In genomic region chr11:65040520-65041205, GRCh38 we compare ENCODE assay signal across 8 cellular contexts. TPM values are rescaled to one million over a fixed set of nuclear protein-coding genes. Genes with fewer than 3 reads are reported as not detected.
A peak's percentile ranks its signal among the peaks of the same experiment; 100 is the strongest.
DNase-seq lines count a peak whose midpoint lies in the region; ATAC-seq, FAIRE-seq and TF ChIP-seq lines count a peak whose summit lies in the region.

No MANE protein-coding gene starts in this region.

- no peak overlapping the region for H2BK12ac ChIP-seq in H1 (ENCODE audit: low read depth, low read length)
- peak overlapping the region in 1 of 2 experiments; percentile 75 for H2BK12ac ChIP-seq in mesenchymal stem cell (ENCODE audit: low read length in 2 of 2)

- H3K56ac ChIP-seq in H1 (replicated peaks; ENCODE audit: insufficient read length, low read depth, low read length): peak overlapping the region; percentile 83

- 7% methylated on average over 36 of the region's 43 CpGs; no CpG with 5 or more reads in 1 of the 2 experiments for WGBS in H1 (ENCODE audit: extremely low coverage in 1 of 2, insufficient coverage in 1 of 2, insufficient read length in 1 of 2, insufficient replicate concordance in 2 of 2, low coverage in 1 of 2, low lambda C conversion rate in 2 of 2, missing lambda C conversion rate in 1 of 2), 2 experiments
- 8% methylated on average over 30 of the region's 43 CpGs for WGBS in mesenchymal stem cell

- TF ChIP-seq EP300 in H1 (IDR thresholded peaks at IDR 0.05; ENCODE audit: borderline replicate concordance in 1 of 2, low read depth in 2 of 2, low read length in 2 of 2): no peak

- peak; percentile 66 for FAIRE-seq in H1 (lab: Jason Lieb, UNC)

- H3K9me3 ChIP-seq in H1 (ENCODE audit: insufficient read depth in 2 of 2, low read depth in 1 of 2, low read length in 1 of 2) (no peaks in the 10 kb centered on the region), mesenchymal stem cell (ENCODE audit: control insufficient read depth, low read length) (no peaks in the 10 kb centered on the region)

- H3K27me3 ChIP-seq in H1 (replicated peaks in 1 of 4; ENCODE audit: control insufficient read depth in 3 of 4, extremely low read depth in 1 of 4, insufficient read depth in 3 of 4, low read length in 3 of 4) (no peaks in the 10 kb centered on the region), mesenchymal stem cell (ENCODE audit: control insufficient read depth in 1 of 2, insufficient read depth in 1 of 2, low read length in 2 of 2) (no peaks in the 10 kb centered on the region)

- peak overlapping the region; percentile 74 for H4K5ac ChIP-seq in H1 (ENCODE audit: insufficient read length, low read depth, low read length)

- H4K20me1 ChIP-seq in H1 (replicated peaks in 1 of 2; ENCODE audit: control insufficient read depth in 1 of 2, insufficient read depth in 2 of 2, low read length in 2 of 2): peaks cover 7 to 13% of the 10 kb centered on the region in 2 experiments

- no peak overlapping the region for H2AK5ac ChIP-seq in H1 (ENCODE audit: low read depth, low read length)
- H2AK5ac ChIP-seq in mesenchymal stem cell (ENCODE audit: low read length, severe bottlenecking): no peak overlapping the region

- POLR2A ChIA-PET in H1 (lab: Charles Lee; ENCODE audit: partially characterized antibody): interaction anchor here (1.0 to 3.5 kb wide), 18 partner anchors 8 to 230 kb away, joined by 3 to 10 read pairs (median 4); partner anchors contain the start of genes ARL2, CDCA5, MEN1 and SNX15

- no peaks in the 10 kb centered on the region; the same call in 1 of the 2 replicates for H3K23me2 ChIP-seq in H1 (ENCODE audit: low read depth, low read length)

- H3K4me1 ChIP-seq in H1 (replicated peaks in 1 of 4; ENCODE audit: control insufficient read depth in 3 of 4, insufficient read depth in 4 of 4, low read length in 3 of 4) (no peaks in the 10 kb centered on the region; a peak in 2 of 7 replicates), mesenchymal stem cell (ENCODE audit: control insufficient read depth, insufficient read depth, low read depth, low read length) (peaks cover 16% of the 10 kb centered on the region)

- CTCF ChIA-PET in H1 (lab: Charles Lee; ENCODE audit: partially characterized antibody): interaction anchor here (1.0 to 4.2 kb wide), 8 partner anchors 9 to 44 kb away, joined by 3 to 12 read pairs (median 4); partner anchors contain the start of genes ARL2 and CDCA5

- H3K36me3 ChIP-seq in H1 (ENCODE audit: control insufficient read depth in 2 of 4, insufficient read depth in 4 of 4, low read length in 3 of 4): peaks cover 2 to 12% (median 6%) of the 10 kb centered on the region in 4 experiments; a peak in 5 of 8 replicates
- peaks cover 51 to 61% of the 10 kb centered on the region in 2 experiments for H3K36me3 ChIP-seq in mesenchymal stem cell (ENCODE audit: control insufficient read depth in 1 of 2, insufficient read depth in 2 of 2, low read depth in 1 of 2, low read length in 2 of 2)

- no peak overlapping the region for H2BK120ac ChIP-seq in H1 (replicated peaks; ENCODE audit: low read depth, low read length)
- no peak overlapping the region for H2BK120ac ChIP-seq in mesenchymal stem cell (ENCODE audit: low read depth, low read length)

- H3K23ac ChIP-seq in H1 (ENCODE audit: insufficient read length): no peak overlapping the region
- peak overlapping the region in 1 of 2 experiments; percentile 70 for H3K23ac ChIP-seq in mesenchymal stem cell (ENCODE audit: low read length in 2 of 2)

- peak; percentile 95 for DNase-seq in COLO829 (ENCODE audit: low spot score)
- peak; percentile 100 for DNase-seq in HT-29 (ENCODE audit: low spot score)
- DNase-seq in NK-92 treated with Interleukin-12 subunit alpha and Interleukin-12 subunit beta, amount 100 ng/mL, for 24 hours (lab: John Stamatoyannopoulos, UW): peak; percentile 93
- peak; percentile 64 to 69 for DNase-seq in activated CD8-positive, alpha-beta memory T cell treated with anti-CD3 and anti-CD28 coated beads for 4 hours (ENCODE audit: low read depth in 2 of 2)
- DNase-seq in H1 (ENCODE audit: low read depth in 1 of 2, low spot score in 2 of 2): peak; percentile 80 to 94
- DNase-seq in mesenchymal stem cell: peak; percentile 94
- DNase-seq in stimulated activated CD8-positive, alpha-beta memory T cell treated with anti-CD3 and anti-CD28 coated beads, Interleukin-12 subunit alpha, Interleukin-12 subunit beta, amount 100 ng/mL, for 24 hours (ENCODE audit: extremely low read depth): peak; percentile 73

- H3K79me1 ChIP-seq in H1 (ENCODE audit: low read depth, low read length) (peaks cover 2% of the 10 kb centered on the region), mesenchymal stem cell (replicated peaks; ENCODE audit: low read length, poor library complexity, severe bottlenecking) (peaks cover 31% of the 10 kb centered on the region)

- H4K8ac ChIP-seq in H1 (ENCODE audit: extremely low read depth, insufficient read depth, low read length) (peak overlapping the region; percentile 96), mesenchymal stem cell (ENCODE audit: low read length) (peak overlapping the region; percentile 82)

- peak overlapping the region; percentile 63 to 90 for H3K4me2 ChIP-seq in H1 (ENCODE audit: insufficient read depth in 1 of 2, low read depth in 2 of 2, low read length in 2 of 2)
- H3K4me2 ChIP-seq in mesenchymal stem cell (ENCODE audit: low read length, poor library complexity, severe bottlenecking): peak overlapping the region; percentile 94

- H2AFZ ChIP-seq in H1 (ENCODE audit: low read length) (0 out of 2 replicates have a peak overlapping the region, but pooled peaks have one; percentile 71), mesenchymal stem cell (ENCODE audit: low read depth, low read length) (peak overlapping the region; percentile 96)

- H4K91ac ChIP-seq in H1 (replicated peaks; ENCODE audit: insufficient read length, low read length) (no peak overlapping the region), mesenchymal stem cell (ENCODE audit: low read length) (peak overlapping the region; percentile 92)

- no peak overlapping the region for H3K14ac ChIP-seq in H1 (ENCODE audit: insufficient read length)
- peak overlapping the region in 1 of 2 experiments; percentile 90 for H3K14ac ChIP-seq in mesenchymal stem cell (ENCODE audit: low read length in 2 of 2)

- H2BK15ac ChIP-seq in H1 (ENCODE audit: low read length): no peak overlapping the region
- no peak overlapping the region for H2BK15ac ChIP-seq in mesenchymal stem cell (ENCODE audit: low read depth, poor library complexity, severe bottlenecking)

- H3K4me3 ChIP-seq in H1 (ENCODE audit: extremely low read depth in 1 of 4, insufficient read depth in 2 of 4, low read depth in 3 of 4, low read length in 4 of 4) (peak overlapping the region; percentile 48 to 93 (median 80)), mesenchymal stem cell (ENCODE audit: insufficient read depth in 1 of 2, low read depth in 1 of 2, low read length in 2 of 2) (peak overlapping the region; percentile 87 to 98)

- H3K79me2 ChIP-seq in H1 (ENCODE audit: control insufficient read depth in 1 of 2, insufficient read depth in 2 of 2, low read length in 2 of 2): peaks cover 0 to 16% of the 10 kb centered on the region in 2 experiments; a peak in 2 of 4 replicates

- H3K27ac ChIP-seq in H1 (ENCODE audit: low read depth, low read length) (peak overlapping the region; percentile 85; the same call in 1 of the 2 replicates), mesenchymal stem cell (ENCODE audit: low read length, poor library complexity, severe bottlenecking) (peak overlapping the region; percentile 98)

- no peak for TF ChIP-seq CTCF in H1 (IDR thresholded peaks at IDR 0.05; ENCODE audit: control extremely low read depth in 1 of 3, insufficient read depth in 1 of 3, low read depth in 1 of 3, low read length in 3 of 3)

- H3K4ac ChIP-seq in H1 (replicated peaks; ENCODE audit: insufficient read length, low read depth, low read length): peak overlapping the region; percentile 55
- peak overlapping the region in 1 of 2 experiments; percentile 82 for H3K4ac ChIP-seq in mesenchymal stem cell (ENCODE audit: low read depth in 1 of 2, low read length in 2 of 2)

- peak; percentile 58 to 60; a peak in 2 of 3 replicates for TF ChIP-seq POLR2A in H1 (IDR thresholded peaks at IDR 0.05; ENCODE audit: control extremely low read depth in 1 of 2, low read depth in 2 of 2, low read length in 2 of 2)

- H2BK5ac ChIP-seq in H1 (ENCODE audit: low read depth, low read length) (peak overlapping the region; percentile 98), mesenchymal stem cell (ENCODE audit: low read depth, low read length, poor library complexity, severe bottlenecking) (peak overlapping the region; percentile 90)

- TF ChIP-seq RAD21 in H1 (IDR thresholded peaks at IDR 0.05 in 1 of 2, conservative IDR thresholded peaks at IDR 0.05 in 1 of 2; ENCODE audit: low read depth in 2 of 2, low read length in 2 of 2): no peak

- no peak overlapping the region for H2BK20ac ChIP-seq in H1 (ENCODE audit: low read length)

- peak; percentile 79 for ATAC-seq in GM21360 (IDR thresholded peaks at IDR 0.05; ENCODE audit: unreplicated experiment)

- H3K18ac ChIP-seq in H1 (ENCODE audit: extremely low read depth, low read length) (peak overlapping the region; percentile 93), mesenchymal stem cell (ENCODE audit: low read depth in 1 of 2, low read length in 2 of 2) (peak overlapping the region; percentile 96)

- H3K9ac ChIP-seq in H1 (replicated peaks in 1 of 4; ENCODE audit: extremely low read depth in 1 of 4, low read depth in 3 of 4, low read length in 3 of 4) (peak overlapping the region; percentile 74 to 93 (median 89)), mesenchymal stem cell (ENCODE audit: low read length) (peak overlapping the region; percentile 88)

RNA-seq across cellular contexts. Expression of gene SAC3D1, which starts 0.3 kb away (rescaled TPM):
- total RNA-seq in HT-29 (2014; rRNA removed; shearing (Covaris generic)): 52.4 and 52.5 TPM in 2 replicates
- total RNA-seq in H1 (2021; fragmentation: NEBNext Ultra II Directional; extraction: Animal tissue kit (Norgen Biotek cat#: 25700)): 19.4 and 23.3 TPM in 2 replicates
- polyA plus RNA-seq in H1 (2011; rRNA removed): 25.8 and 41.3 TPM in 2 replicates
- polyA plus RNA-seq in H1 (2011; cell fraction: cytosol; rRNA removed): 27.5 TPM
- 27.6 TPM for polyA plus RNA-seq in H1 (2011; cell fraction: nucleus; rRNA removed)
- polyA plus RNA-seq in H1 (2012, experiment 1 of 2): 10.1 to 20.1 TPM (median 18.5 TPM) in 4 replicates
- 13.0 TPM for polyA plus RNA-seq in H1 (2012, experiment 2 of 2)
- 16.0 TPM for polyA plus RNA-seq in H1 (2013, experiment 1 of 2)
- polyA plus RNA-seq in H1 (2013, experiment 2 of 2): 15.8 TPM
- 3.8 and 5.2 TPM in 2 replicates for polyA minus RNA-seq in H1 (2011; rRNA and poly(A)+ RNA removed)
- polyA minus RNA-seq in H1 (2011; cell fraction: cytosol; rRNA and poly(A)+ RNA removed): 14.0 TPM
- polyA minus RNA-seq in H1 (2011; cell fraction: nucleus; rRNA and poly(A)+ RNA removed): 11.7 TPM
- polyA plus RNA-seq in mesenchymal stem cell (2013, experiment 1 of 2): 8.2 TPM
- polyA plus RNA-seq in mesenchymal stem cell (2013, experiment 2 of 2): 8.5 TPM

RNA-seq across cellular contexts. Expression of gene SNX15, which starts 13.4 kb away (rescaled TPM):
- 26.5 and 36.1 TPM in 2 replicates for total RNA-seq in HT-29 (2014; rRNA removed; shearing (Covaris generic))
- 18.3 and 19.6 TPM in 2 replicates for total RNA-seq in H1 (2021; fragmentation: NEBNext Ultra II Directional; extraction: Animal tissue kit (Norgen Biotek cat#: 25700))
- polyA plus RNA-seq in H1 (2011; rRNA removed): 13.0 and 20.2 TPM in 2 replicates
- 13.9 TPM for polyA plus RNA-seq in H1 (2011; cell fraction: cytosol; rRNA removed)
- polyA plus RNA-seq in H1 (2011; cell fraction: nucleus; rRNA removed): 13.3 TPM
- polyA plus RNA-seq in H1 (2012, experiment 1 of 2): 0.94 to 19.7 TPM (median 15.7 TPM) in 4 replicates
- 17.1 TPM for polyA plus RNA-seq in H1 (2012, experiment 2 of 2)
- 11.2 TPM for polyA plus RNA-seq in H1 (2013, experiment 1 of 2)
- 10.0 TPM for polyA plus RNA-seq in H1 (2013, experiment 2 of 2)
- polyA minus RNA-seq in H1 (2011; rRNA and poly(A)+ RNA removed): 5.2 and 10.9 TPM in 2 replicates
- polyA minus RNA-seq in H1 (2011; cell fraction: cytosol; rRNA and poly(A)+ RNA removed): 7.0 TPM
- 9.8 TPM for polyA minus RNA-seq in H1 (2011; cell fraction: nucleus; rRNA and poly(A)+ RNA removed)
- 18.5 TPM for polyA plus RNA-seq in mesenchymal stem cell (2013, experiment 1 of 2)
- 17.5 TPM for polyA plus RNA-seq in mesenchymal stem cell (2013, experiment 2 of 2)

RNA-seq across cellular contexts. Expression of gene NAALADL1, which starts 17.7 kb away (rescaled TPM):
- total RNA-seq in HT-29 (2014; rRNA removed; shearing (Covaris generic)): 0.08 and 1.9 TPM in 2 replicates
- 7.5 and 8.1 TPM in 2 replicates for total RNA-seq in H1 (2021; fragmentation: NEBNext Ultra II Directional; extraction: Animal tissue kit (Norgen Biotek cat#: 25700))
- polyA plus RNA-seq in H1 (2011; rRNA removed): 9.9 and 12.6 TPM in 2 replicates
- polyA plus RNA-seq in H1 (2011; cell fraction: cytosol; rRNA removed): 11.1 TPM
- polyA plus RNA-seq in H1 (2011; cell fraction: nucleus; rRNA removed): 29.3 TPM
- polyA plus RNA-seq in H1 (2012, experiment 1 of 2): 7.0 to 9.4 TPM (median 7.7 TPM) in 4 replicates
- polyA plus RNA-seq in H1 (2012, experiment 2 of 2): 6.5 TPM
- 3.9 TPM for polyA plus RNA-seq in H1 (2013, experiment 1 of 2)
- 3.5 TPM for polyA plus RNA-seq in H1 (2013, experiment 2 of 2)
- 2.7 and 9.6 TPM in 2 replicates for polyA minus RNA-seq in H1 (2011; rRNA and poly(A)+ RNA removed)
- 2.8 TPM for polyA minus RNA-seq in H1 (2011; cell fraction: cytosol; rRNA and poly(A)+ RNA removed)
- polyA minus RNA-seq in H1 (2011; cell fraction: nucleus; rRNA and poly(A)+ RNA removed): 3.5 TPM
- polyA plus RNA-seq in mesenchymal stem cell (2013, experiment 1 of 2): 0.40 TPM
- polyA plus RNA-seq in mesenchymal stem cell (2013, experiment 2 of 2): 0.29 TPM

RNA-seq across cellular contexts. Expression of gene ARL2, which starts 26.7 kb away (rescaled TPM):
- total RNA-seq in HT-29 (2014; rRNA removed; shearing (Covaris generic)): 103 and 104 TPM in 2 replicates
- 184 and 186 TPM in 2 replicates for total RNA-seq in H1 (2021; fragmentation: NEBNext Ultra II Directional; extraction: Animal tissue kit (Norgen Biotek cat#: 25700))
- 535 and 640 TPM in 2 replicates for polyA plus RNA-seq in H1 (2011; rRNA removed)
- polyA plus RNA-seq in H1 (2011; cell fraction: cytosol; rRNA removed): 443 TPM
- polyA plus RNA-seq in H1 (2011; cell fraction: nucleus; rRNA removed): 284 TPM
- 213 to 322 TPM (median 296 TPM) in 4 replicates for polyA plus RNA-seq in H1 (2012, experiment 1 of 2)
- 334 TPM for polyA plus RNA-seq in H1 (2012, experiment 2 of 2)
- polyA plus RNA-seq in H1 (2013, experiment 1 of 2): 189 TPM
- 188 TPM for polyA plus RNA-seq in H1 (2013, experiment 2 of 2)
- 77.4 and 96.4 TPM in 2 replicates for polyA minus RNA-seq in H1 (2011; rRNA and poly(A)+ RNA removed)
- 111 TPM for polyA minus RNA-seq in H1 (2011; cell fraction: cytosol; rRNA and poly(A)+ RNA removed)
- polyA minus RNA-seq in H1 (2011; cell fraction: nucleus; rRNA and poly(A)+ RNA removed): 76.0 TPM
- polyA plus RNA-seq in mesenchymal stem cell (2013, experiment 1 of 2): 86.1 TPM
- polyA plus RNA-seq in mesenchymal stem cell (2013, experiment 2 of 2): 84.5 TPM

RNA-seq across cellular contexts. Expression of gene CDCA5, which starts 43.2 kb away (rescaled TPM):
- 66.1 and 72.1 TPM in 2 replicates for total RNA-seq in HT-29 (2014; rRNA removed; shearing (Covaris generic))
- 87.0 and 90.0 TPM in 2 replicates for total RNA-seq in H1 (2021; fragmentation: NEBNext Ultra II Directional; extraction: Animal tissue kit (Norgen Biotek cat#: 25700))
- 39.2 and 53.7 TPM in 2 replicates for polyA plus RNA-seq in H1 (2011; rRNA removed)
- 60.2 TPM for polyA plus RNA-seq in H1 (2011; cell fraction: cytosol; rRNA removed)
- polyA plus RNA-seq in H1 (2011; cell fraction: nucleus; rRNA removed): 77.0 TPM
- polyA plus RNA-seq in H1 (2012, experiment 1 of 2): 76.4 to 81.1 TPM (median 78.9 TPM) in 4 replicates
- polyA plus RNA-seq in H1 (2012, experiment 2 of 2): 74.2 TPM
- polyA plus RNA-seq in H1 (2013, experiment 1 of 2): 48.2 TPM
- polyA plus RNA-seq in H1 (2013, experiment 2 of 2): 49.9 TPM
- polyA minus RNA-seq in H1 (2011; rRNA and poly(A)+ RNA removed): 35.7 and 48.7 TPM in 2 replicates
- polyA minus RNA-seq in H1 (2011; cell fraction: cytosol; rRNA and poly(A)+ RNA removed): 26.7 TPM
- 34.7 TPM for polyA minus RNA-seq in H1 (2011; cell fraction: nucleus; rRNA and poly(A)+ RNA removed)
- 3.3 TPM for polyA plus RNA-seq in mesenchymal stem cell (2013, experiment 1 of 2)
- 3.6 TPM for polyA plus RNA-seq in mesenchymal stem cell (2013, experiment 2 of 2)

Comparison
In these comparisons a context has a peak if more than half of its experiments do, and no peak if none do; other contexts are left out.
1. Peak in every context shown above with its lines: DNase-seq, ATAC-seq, H3K4me3 ChIP-seq and H3K27ac ChIP-seq.